Comparison of ENCODE assay signal across 28 cellular contexts in the genomic region with DNA sequence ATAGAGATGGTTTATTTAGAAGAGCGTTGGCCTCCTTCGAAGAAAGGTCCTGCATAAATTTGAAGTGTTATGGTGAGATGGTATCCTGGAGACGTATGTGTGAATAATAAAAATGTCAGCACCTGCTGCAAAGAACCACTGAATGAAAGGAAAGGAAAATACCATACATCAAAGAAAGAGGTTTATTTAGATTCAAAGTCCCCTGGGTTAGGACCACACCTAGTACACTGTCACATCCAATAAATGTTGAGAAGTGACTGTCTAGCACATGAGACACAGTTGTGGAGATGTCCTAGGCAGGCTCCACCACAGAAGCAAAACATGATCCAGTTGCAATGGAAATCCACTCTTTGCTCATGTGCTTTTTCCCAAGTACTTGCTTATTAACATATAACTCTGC.
"Had no signal": no experiment of that assay in that cellular context is flagged by ENCODE, and none has a peak within 500 bp of the region (broad histone marks: within the 10 kb centered on the region; RNA-seq: fewer than 3 reads in every experiment).

No MANE protein-coding gene starts in this region.

- DNase-seq: natural killer cell; occipital lobe; ovary; posterior cingulate gyrus; psoas muscle; right cardiac atrium; right lobe of liver; sigmoid colon; small intestine; stimulated activated CD4-positive, alpha-beta T cell treated with anti-CD3 and anti-CD28 coated beads, Interleukin-15, amount 100 ng/mL, for 24 hours; stimulated activated CD4-positive, alpha-beta T cell treated with anti-CD3 and anti-CD28 coated beads, Interleukin-2, amount 100 ng/mL, for 24 hours; stimulated activated CD4-positive, alpha-beta T cell treated with anti-CD3 and anti-CD28 coated beads, Interleukin-2, amount 100 ng/mL, for 48 hours; stimulated activated CD4-positive, alpha-beta T cell treated with anti-CD3 and anti-CD28 coated beads, Interleukin-4, amount 100 ng/mL, for 24 hours; stimulated activated naive B cell treated with anti-CD40 and anti-IgM and Interleukin-4, amounts not matched to agents 10 μg/mL and 1 μg/mL and 100 μg/mL, for 72 hours; stimulated activated naive CD4-positive, alpha-beta T cell treated with Interleukin-2 at 50 U/mL for 16 hours; stomach; thyroid gland; trophoblast cell; upper lobe of left lung had no signal

- H3K27me3 Mint-ChIP-seq: progenitor cell of endocrine pancreas; stimulated activated naive B cell treated with anti-CD40 and anti-IgM and Interleukin-4, amounts not matched to agents 10 μg/mL and 1 μg/mL and 100 μg/mL, for 72 hours; stimulated activated naive CD8-positive, alpha-beta T cell treated with anti-CD3 and anti-CD28 coated beads, Interleukin-15, Interleukin-2, amounts not matched to agents 100 ng/mL and 50 ng/mL, for 24 hours had no signal

- H3K4me1 Mint-ChIP-seq: natural killer cell; nephron; neural crest cell; stimulated activated effector memory CD8-positive, alpha-beta T cell treated with anti-CD3 and anti-CD28 coated beads, Interleukin-12 subunit alpha, Interleukin-12 subunit beta, amount 100 ng/mL, for 72 hours; stimulated activated naive B cell treated with anti-CD40 and anti-IgM and Interleukin-4, amounts not matched to agents 10 μg/mL and 1 μg/mL and 100 μg/mL, for 72 hours had no signal

- H3K79me2 ChIP-seq: parathyroid adenoma had no signal

- H3K36me3 Mint-ChIP-seq: natural killer cell; stimulated activated effector memory CD8-positive, alpha-beta T cell treated with anti-CD3 and anti-CD28 coated beads, Interleukin-12 subunit alpha, Interleukin-12 subunit beta, amount 100 ng/mL, for 72 hours had no signal

- H3K9me3 ChIP-seq: ovary, right lobe of liver, sigmoid colon, thoracic aorta, thyroid gland, upper lobe of left lung, vagina had no signal

- H3K4me1 ChIP-seq: parathyroid adenoma, psoas muscle, right lobe of liver, stomach, thyroid gland, tibial nerve, upper lobe of left lung, vagina had no signal

- ATAC-seq: natural killer cell; psoas muscle; right cardiac atrium; right lobe of liver; stimulated activated effector memory CD8-positive, alpha-beta T cell treated with anti-CD3 and anti-CD28 coated beads, Interleukin-12 subunit alpha, Interleukin-12 subunit beta, amount 100 ng/mL, for 72 hours; stimulated activated naive B cell treated with anti-CD40 and anti-IgM and Interleukin-4, amounts not matched to agents 10 μg/mL and 1 μg/mL and 100 μg/mL, for 72 hours had no signal

- H3K27ac ChIP-seq: ovary, parathyroid adenoma, psoas muscle, right lobe of liver, sigmoid colon, stomach, thoracic aorta, thyroid gland, tibial nerve, upper lobe of left lung, vagina had no signal

- H3K27me3 ChIP-seq: ovary, right lobe of liver, sigmoid colon, stomach, thyroid gland, tibial nerve, upper lobe of left lung, vagina had no signal

- H3K9ac ChIP-seq: parathyroid adenoma had no signal

- H2AFZ ChIP-seq: parathyroid adenoma had no signal

- H3K4me3 ChIP-seq: ovary, psoas muscle, right lobe of liver, sigmoid colon, stomach, thoracic aorta, thyroid gland, tibial nerve, upper lobe of left lung, vagina had no signal

- H3K36me3 ChIP-seq: ovary, right lobe of liver, sigmoid colon, stomach, thoracic aorta, thyroid gland, tibial nerve, upper lobe of left lung, vagina had no signal

- H3K27ac Mint-ChIP-seq: natural killer cell; nephron; progenitor cell of endocrine pancreas; stimulated activated effector memory CD8-positive, alpha-beta T cell treated with anti-CD3 and anti-CD28 coated beads, Interleukin-12 subunit alpha, Interleukin-12 subunit beta, amount 100 ng/mL, for 72 hours; stimulated activated naive B cell treated with anti-CD40 and anti-IgM and Interleukin-4, amounts not matched to agents 10 μg/mL and 1 μg/mL and 100 μg/mL, for 72 hours; stimulated activated naive CD8-positive, alpha-beta T cell treated with anti-CD3 and anti-CD28 coated beads, Interleukin-15, Interleukin-2, amounts not matched to agents 100 ng/mL and 50 ng/mL, for 24 hours had no signal

- H3K4me3 Mint-ChIP-seq: natural killer cell; nephron; neural crest cell; stimulated activated effector memory CD8-positive, alpha-beta T cell treated with anti-CD3 and anti-CD28 coated beads, Interleukin-12 subunit alpha, Interleukin-12 subunit beta, amount 100 ng/mL, for 72 hours; stimulated activated naive B cell treated with anti-CD40 and anti-IgM and Interleukin-4, amounts not matched to agents 10 μg/mL and 1 μg/mL and 100 μg/mL, for 72 hours; stimulated activated naive CD8-positive, alpha-beta T cell treated with anti-CD3 and anti-CD28 coated beads, Interleukin-15, Interleukin-2, amounts not matched to agents 100 ng/mL and 50 ng/mL, for 24 hours had no signal
